ENCODE assay signal across 18 cellular contexts in the genomic region with DNA sequence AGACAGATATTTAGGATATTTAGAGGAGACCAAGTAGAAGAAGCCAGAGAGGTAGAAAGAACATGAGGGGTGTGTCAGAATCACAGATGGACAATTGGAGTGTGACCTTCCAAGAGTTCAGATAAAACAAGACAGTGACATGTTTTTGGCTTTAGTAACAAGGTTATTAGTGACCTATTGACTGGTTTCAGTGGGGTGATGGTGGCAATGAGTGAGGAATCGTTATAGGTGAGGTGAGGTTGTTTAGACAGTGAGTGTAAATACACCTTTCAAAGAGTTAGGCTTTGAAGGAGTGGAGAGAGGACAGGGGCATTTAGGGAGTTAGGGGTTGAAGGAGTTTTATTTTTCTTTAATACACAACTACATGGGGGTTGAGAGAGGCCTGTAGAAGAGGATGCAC. TPM values are rescaled to one million over a fixed set of nuclear protein-coding genes. Genes with fewer than 3 reads are reported as not detected.
DNase-seq lines count a peak whose midpoint lies in the region; ATAC-seq and TF ChIP-seq lines count a peak whose summit lies in the region.
"Had no signal": no experiment of that assay in that cellular context is flagged by ENCODE, and none has a peak within 500 bp of the region (broad histone marks: within the 10 kb centered on the region; RNA-seq: fewer than 3 reads in every experiment).

No MANE protein-coding gene starts in this region.

- H3K18ac ChIP-seq in mesendoderm (ENCODE audit: low read length), result no peak overlapping the region

- no peaks in the 10 kb centered on the region for H3K9me3 Mint-ChIP-seq in activated CD4-positive, alpha-beta T cell treated with anti-CD3 and anti-CD28 coated beads for 36 hours (ENCODE audit: low read depth)
- H3K9me3 Mint-ChIP-seq in CD4-positive, CD25-positive, alpha-beta regulatory T cell, result peaks cover 0 to 1% (median 0%) of the 10 kb centered on the region in 7 donors

- no peak overlapping the region for H3K4ac ChIP-seq in mesendoderm (ENCODE audit: low read depth, low read length)

- no peak overlapping the region for H3K27ac ChIP-seq in CD4-positive, CD25-positive, alpha-beta regulatory T cell (ENCODE audit: insufficient read depth, low read length, poor library complexity, severe bottlenecking)
- H3K27ac ChIP-seq in mesendoderm (ENCODE audit: low read depth, low read length) (no peak overlapping the region), dorsolateral prefrontal cortex (no peak overlapping the region)
- H3K27ac ChIP-seq: SJCRH30 had no signal

- H3K79me1 ChIP-seq in mesendoderm (ENCODE audit: low read length), result peaks cover 15% of the 10 kb centered on the region

- peaks cover 21% of the 10 kb centered on the region for H3K4me1 ChIP-seq in CD4-positive, CD25-positive, alpha-beta regulatory T cell (ENCODE audit: control insufficient read depth, insufficient read depth, low read length, poor library complexity, severe bottlenecking)
- H3K4me1 ChIP-seq in Loucy (ENCODE audit: insufficient read depth, low read length, poor library complexity, severe bottlenecking), result peaks cover 46% of the 10 kb centered on the region
- peaks cover 5% of the 10 kb centered on the region for H3K4me1 ChIP-seq in mesendoderm (ENCODE audit: control insufficient read depth, low read depth, low read length)
- H3K4me1 ChIP-seq: SJCRH30 had no signal

- WGBS in mesendoderm (ENCODE audit: extremely low coverage, insufficient coverage, low lambda C conversion rate), result no CpG with 5 or more reads among the region's 1 CpG

- H3K56ac ChIP-seq in mesendoderm (ENCODE audit: low read length), result no peak overlapping the region

- H4K5ac ChIP-seq in mesendoderm (ENCODE audit: low read length), result no peak overlapping the region

- H4K20me1 ChIP-seq in Loucy (ENCODE audit: insufficient read depth, low read length, poor library complexity, severe bottlenecking), result peaks cover 43% of the 10 kb centered on the region

- H3F3A ChIP-seq in Loucy (ENCODE audit: low read depth), result no peaks in the 10 kb centered on the region

- intact Hi-C loops in activated CD4-positive, alpha-beta T cell treated with anti-CD3 and anti-CD28 coated beads for 36 hours (cut with DNase I, micrococcal nuclease), result loop anchor here (5.0 to 10.0 kb wide), 5 partner anchors 51 to 936 kb away; partner anchors contain the start of genes DSP (in 1 of the 2), SLC35B3 (in 1 of the 2) and TXNDC5 (in 1 of the 2)
- intact Hi-C loops in dorsolateral prefrontal cortex (cut with DNase I), result no loop called here

- peaks cover 34% of the 10 kb centered on the region for H3K4me1 Mint-ChIP-seq in activated CD4-positive, alpha-beta T cell treated with anti-CD3 and anti-CD28 coated beads for 36 hours
- peaks cover 31 to 48% (median 34%) of the 10 kb centered on the region in 4 donors for H3K4me1 Mint-ChIP-seq in CD4-positive, CD25-positive, alpha-beta regulatory T cell

- peak overlapping the region; percentile 52 for H3K27ac Mint-ChIP-seq in activated CD4-positive, alpha-beta T cell treated with anti-CD3 and anti-CD28 coated beads for 36 hours
- H3K27ac Mint-ChIP-seq in CD4-positive, CD25-positive, alpha-beta regulatory T cell, result peak overlapping the region in 2 of 3 donors; percentile 34 to 53

- no peaks in the 10 kb centered on the region for H3K27me3 ChIP-seq in CD4-positive, CD25-positive, alpha-beta regulatory T cell (ENCODE audit: control insufficient read depth, insufficient read depth, low read length)
- H3K27me3 ChIP-seq in Loucy (ENCODE audit: insufficient read depth, low read length, poor library complexity, severe bottlenecking), result no peaks in the 10 kb centered on the region
- no peaks in the 10 kb centered on the region for H3K27me3 ChIP-seq in mesendoderm (ENCODE audit: insufficient read depth, low read length, poor library complexity)
- H3K27me3 ChIP-seq in dorsolateral prefrontal cortex, result no peaks in the 10 kb centered on the region
- H3K27me3 ChIP-seq: SJCRH30 had no signal

- H3K79me2 ChIP-seq in Loucy (ENCODE audit: insufficient read depth, low read length) (peaks cover 55% of the 10 kb centered on the region), mesendoderm (ENCODE audit: control insufficient read depth, insufficient read depth, low read length) (peaks cover 24% of the 10 kb centered on the region)

- POLR2A ChIA-PET in activated CD4-positive, alpha-beta T cell treated with anti-CD3 and anti-CD28 coated beads for 36 hours (lab: Charles Lee), result no interaction called here

- H3K9ac ChIP-seq in Loucy (ENCODE audit: low read depth, low read length, poor library complexity, severe bottlenecking), result peak overlapping the region; percentile 93
- H3K9ac ChIP-seq in mesendoderm (ENCODE audit: low read length), result no peak overlapping the region

- CTCF ChIA-PET in activated CD4-positive, alpha-beta T cell treated with anti-CD3 and anti-CD28 coated beads for 36 hours (lab: Charles Lee), result no interaction called here

- peak overlapping the region; percentile 3 for H3K23ac ChIP-seq in mesendoderm (ENCODE audit: low read length)

- no peak overlapping the region for H2BK120ac ChIP-seq in mesendoderm (ENCODE audit: low read depth, low read length)

- no peak overlapping the region for H2AFZ ChIP-seq in Loucy (ENCODE audit: low read length)

- no peak for ATAC-seq in activated CD4-positive, alpha-beta T cell treated with anti-CD3 and anti-CD28 coated beads for 36 hours
- ATAC-seq in CD4-positive, CD25-positive, alpha-beta regulatory T cell (ENCODE audit: low read depth in 2 of 2), result no peak
- no peak for ATAC-seq in GM19395 (IDR thresholded peaks at IDR 0.05; ENCODE audit: unreplicated experiment)

- no peak overlapping the region for H2BK5ac ChIP-seq in mesendoderm (ENCODE audit: low read length)

- no peak overlapping the region for H4K8ac ChIP-seq in mesendoderm (ENCODE audit: low read depth, low read length)

- H3K4me3 ChIP-seq in CD4-positive, CD25-positive, alpha-beta regulatory T cell (ENCODE audit: low read depth, low read length), result peak overlapping the region; percentile 17
- peak overlapping the region; percentile 92 for H3K4me3 ChIP-seq in Loucy (ENCODE audit: low read length, poor library complexity, severe bottlenecking)
- no peak overlapping the region for H3K4me3 ChIP-seq in mesendoderm (ENCODE audit: low read length)
- no peak overlapping the region for H3K4me3 ChIP-seq in dorsolateral prefrontal cortex
- H3K4me3 ChIP-seq: SJCRH30 had no signal

- no peak overlapping the region for H2AK5ac ChIP-seq in mesendoderm (ENCODE audit: low read length)

- no peaks in the 10 kb centered on the region for H3K9me2 ChIP-seq in Loucy (replicated peaks; ENCODE audit: low read depth, low read length)

- DNase-seq in activated CD4-positive, alpha-beta T cell treated with anti-CD3 and anti-CD28 coated beads for 36 hours, result no peak
- no peak for DNase-seq in activated CD4-positive, alpha-beta T cell treated with anti-CD3 and anti-CD28 coated beads for 1 hour
- no peak for DNase-seq in CD4-positive, CD25-positive, alpha-beta regulatory T cell
- no peak for DNase-seq in mesendoderm
- no peak for DNase-seq in dorsolateral prefrontal cortex
- DNase-seq in CD1c-positive myeloid dendritic cell (ENCODE audit: extremely low spot score), result no peak
- DNase-seq: 8988T; COR-L47; DMS53; H7; NCI-H1105 treated with DMSO at 0.1 percent for 48 hours; NCI-H187; NCI-H69; NK-92 treated with Interleukin-12 subunit alpha and Interleukin-12 subunit beta, amount 100 ng/mL, for 24 hours; RPMI8226; SJCRH30 had no signal

- no peak overlapping the region for H3K4me3 Mint-ChIP-seq in activated CD4-positive, alpha-beta T cell treated with anti-CD3 and anti-CD28 coated beads for 36 hours
- H3K4me3 Mint-ChIP-seq in CD4-positive, CD25-positive, alpha-beta regulatory T cell, result no peak overlapping the region

- peaks cover 26% of the 10 kb centered on the region for H3K36me3 Mint-ChIP-seq in activated CD4-positive, alpha-beta T cell treated with anti-CD3 and anti-CD28 coated beads for 36 hours (ENCODE audit: low read depth)
- peaks cover 12% of the 10 kb centered on the region for H3K36me3 Mint-ChIP-seq in CD4-positive, CD25-positive, alpha-beta regulatory T cell

- H3K9me3 ChIP-seq in CD4-positive, CD25-positive, alpha-beta regulatory T cell (ENCODE audit: control insufficient read depth in 2 of 2, low read length in 2 of 2), result no peaks in the 10 kb centered on the region
- H3K9me3 ChIP-seq in Loucy (ENCODE audit: insufficient read depth, low read depth, low read length), result no peaks in the 10 kb centered on the region
- H3K9me3 ChIP-seq: SJCRH30 had no signal

- H2BK15ac ChIP-seq in mesendoderm (replicated peaks; ENCODE audit: low read depth), result no peak overlapping the region

- H3K4me2 ChIP-seq in Loucy (ENCODE audit: low read depth, low read length, poor library complexity, severe bottlenecking), result peak overlapping the region; percentile 99
- no peak overlapping the region for H3K4me2 ChIP-seq in mesendoderm (ENCODE audit: low read length)

- H3K27me3 Mint-ChIP-seq in activated CD4-positive, alpha-beta T cell treated with anti-CD3 and anti-CD28 coated beads for 36 hours, result no peaks in the 10 kb centered on the region
- H3K27me3 Mint-ChIP-seq in CD4-positive, CD25-positive, alpha-beta regulatory T cell, result no peaks in the 10 kb centered on the region

- H3K36me3 ChIP-seq in CD4-positive, CD25-positive, alpha-beta regulatory T cell (ENCODE audit: control insufficient read depth, insufficient read depth, low read length), result peaks cover 45% of the 10 kb centered on the region
- H3K36me3 ChIP-seq in Loucy (ENCODE audit: insufficient read depth, low read length), result peaks cover 22% of the 10 kb centered on the region; the same call in 1 of the 2 replicates
- H3K36me3 ChIP-seq in mesendoderm (ENCODE audit: control insufficient read depth, insufficient read depth, low read length), result peaks cover 4% of the 10 kb centered on the region

- TF ChIP-seq CTCF in Loucy (conservative IDR thresholded peaks at IDR 0.05; ENCODE audit: low read length), result no peak
- TF ChIP-seq CTCF in dorsolateral prefrontal cortex (IDR thresholded peaks at IDR 0.05 in 54 of 56, conservative IDR thresholded peaks at IDR 0.05 in 2 of 56; ENCODE audit: low read depth in 1 of 56, partially characterized antibody in 56 of 56), result no peak

RNA-seq across cellular contexts. Expression of gene SNRNP48, which starts 3.2 kb away (rescaled TPM):
- 10 to 100 TPM; 19.4 to 20.9 TPM for total RNA-seq in activated CD4-positive, alpha-beta T cell treated with anti-CD3 and anti-CD28 coated beads for 36 hours
- 10.9 TPM for total RNA-seq in CD4-positive, CD25-positive, alpha-beta regulatory T cell
- polyA plus RNA-seq in CD4-positive, CD25-positive, alpha-beta regulatory T cell, result 10 to 100 TPM in 3 of 4 donors, 1 to 10 TPM in 1; 6.8 to 10.7 (median 10.3) TPM
- polyA plus RNA-seq in mesendoderm (2013, experiment 1 of 2), result 14.1 TPM
- polyA plus RNA-seq in mesendoderm (2013, experiment 2 of 2), result 13.7 TPM
- 10 to 100 TPM in 102 of 120 experiments, 1 to 10 TPM in 18; 7.9 to 25.1 (median 12.6) TPM for total RNA-seq in dorsolateral prefrontal cortex

RNA-seq across cellular contexts. Expression of gene DSP, which starts 51.8 kb away (rescaled TPM):
- total RNA-seq in activated CD4-positive, alpha-beta T cell treated with anti-CD3 and anti-CD28 coated beads for 36 hours, result under 1 TPM; 0.05 to 0.09 TPM
- not detected for total RNA-seq in CD4-positive, CD25-positive, alpha-beta regulatory T cell
- under 1 TPM in 1 of 4 donors, not detected in 3; 0.06 TPM for polyA plus RNA-seq in CD4-positive, CD25-positive, alpha-beta regulatory T cell
- polyA plus RNA-seq in mesendoderm (2013, experiment 1 of 2), result 19.9 TPM
- 19.4 TPM for polyA plus RNA-seq in mesendoderm (2013, experiment 2 of 2)
- total RNA-seq in dorsolateral prefrontal cortex, result 10 to 100 TPM in 16 of 120 experiments, 1 to 10 TPM in 104; 1.2 to 31.8 (median 2.9) TPM
- total RNA-seq: SJCRH30 had no signal

Comparison
In these comparisons a context has a peak if more than half of its experiments do, and no peak if none do; other contexts are left out.
1. H3K4me3 ChIP-seq: peak in CD4-positive, CD25-positive, alpha-beta regulatory T cell (single experiment) and Loucy (single experiment); none in mesendoderm (single experiment) and dorsolateral prefrontal cortex (0 of 59).
2. intact Hi-C loops: an anchor here in activated CD4-positive, alpha-beta T cell treated with anti-CD3 and anti-CD28 coated beads for 36 hours (5.0 to 10.0 kb wide); none called in dorsolateral prefrontal cortex.